In the genomic region with DNA sequence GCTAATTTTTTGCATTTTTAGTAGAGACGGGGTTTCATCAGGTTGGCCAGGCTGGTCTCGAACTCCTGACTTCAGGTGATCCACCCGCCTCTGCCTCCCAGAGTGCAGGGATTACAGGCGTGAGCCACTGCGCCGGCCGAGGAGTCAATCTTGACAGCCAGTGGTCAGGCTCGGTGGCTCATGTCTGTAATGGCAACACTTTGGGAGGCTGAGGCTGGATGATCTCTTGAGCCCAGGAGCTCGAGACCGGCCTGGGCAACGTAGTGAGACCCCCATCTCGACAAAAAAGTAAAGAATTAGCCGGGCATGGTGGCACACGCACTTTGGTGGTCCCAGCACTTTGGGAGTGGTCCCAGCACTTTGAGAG, we compare ENCODE assay signal across 1 cellular context.
TF ChIP-seq lines count a peak whose summit lies in the region.

No MANE protein-coding gene starts in this region.

TF ChIP-seq in GM12878, 131 proteins besides CTCF, POLR2A, EP300 and RAD21 (continued from another document):
- TF ChIP-seq ATF2 (IDR thresholded peaks at IDR 0.05; ENCODE audit: low read length), result no peak
- no peak for TF ChIP-seq ZBTB33 (IDR thresholded peaks at IDR 0.05)
- no peak for TF ChIP-seq TCF3 (IDR thresholded peaks at IDR 0.05; ENCODE audit: borderline replicate concordance, insufficient read depth, low read depth, low read length)
- TF ChIP-seq TCF7 (IDR thresholded peaks at IDR 0.05; ENCODE audit: borderline replicate concordance), result no peak
- TF ChIP-seq ZNF592 (IDR thresholded peaks at IDR 0.05), result no peak
- TF ChIP-seq ZBTB11 (CRISPR knock-in tag; IDR thresholded peaks at IDR 0.05), result no peak
- no peak for TF ChIP-seq SREBF2 (IDR thresholded peaks at IDR 0.05; ENCODE audit: low read length)
